4 cellular contexts compared by ENCODE assay signal in the genomic region with DNA sequence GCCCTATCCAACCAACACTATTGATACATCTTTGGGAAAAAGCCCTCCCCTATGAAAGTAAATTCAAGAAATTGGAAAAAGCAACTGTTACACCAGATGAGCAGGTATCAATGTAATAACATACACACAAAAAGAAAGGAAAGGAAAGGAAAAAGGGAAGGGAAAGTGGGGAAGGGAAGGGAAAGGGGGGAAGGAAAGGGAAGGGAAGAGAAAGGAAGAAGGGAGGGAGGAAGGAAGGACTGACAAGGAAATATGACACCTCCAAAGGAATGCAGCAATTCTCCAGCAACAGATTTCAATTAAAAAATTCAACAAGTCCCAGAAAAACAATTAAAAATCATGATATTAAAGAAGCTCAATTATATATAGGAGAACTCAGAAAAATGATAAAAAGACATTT.
TF ChIP-seq lines count a peak whose summit lies in the region.

No MANE protein-coding gene starts in this region.

TF ChIP-seq in HepG2, 621 proteins besides CTCF, POLR2A, EP300 and RAD21:
- no peak for TF ChIP-seq KLF13 (CRISPR knock-in tag; IDR thresholded peaks at IDR 0.05)
- TF ChIP-seq HNRNPK (IDR thresholded peaks at IDR 0.05; ENCODE audit: low read depth, low read length, poor library complexity, severe bottlenecking) = peak; percentile 71

TF ChIP-seq in GM23338, 12 proteins besides CTCF, POLR2A, EP300 and RAD21 (continues in another document):
- TF ChIP-seq NANOG (IDR thresholded peaks at IDR 0.05; ENCODE audit: borderline replicate concordance) (no peak), ZNF114 (CRISPR knock-in tag; IDR thresholded peaks at IDR 0.05) (no peak), EZH2 (IDR thresholded peaks at IDR 0.05; ENCODE audit: low read depth, unreplicated experiment) (no peak), EZH2phosphoT487 (IDR thresholded peaks at IDR 0.05; ENCODE audit: unreplicated experiment) (no peak), JUNB (IDR thresholded peaks at IDR 0.05; ENCODE audit: unreplicated experiment) (no peak)
- TF ChIP-seq, protein P1, sequence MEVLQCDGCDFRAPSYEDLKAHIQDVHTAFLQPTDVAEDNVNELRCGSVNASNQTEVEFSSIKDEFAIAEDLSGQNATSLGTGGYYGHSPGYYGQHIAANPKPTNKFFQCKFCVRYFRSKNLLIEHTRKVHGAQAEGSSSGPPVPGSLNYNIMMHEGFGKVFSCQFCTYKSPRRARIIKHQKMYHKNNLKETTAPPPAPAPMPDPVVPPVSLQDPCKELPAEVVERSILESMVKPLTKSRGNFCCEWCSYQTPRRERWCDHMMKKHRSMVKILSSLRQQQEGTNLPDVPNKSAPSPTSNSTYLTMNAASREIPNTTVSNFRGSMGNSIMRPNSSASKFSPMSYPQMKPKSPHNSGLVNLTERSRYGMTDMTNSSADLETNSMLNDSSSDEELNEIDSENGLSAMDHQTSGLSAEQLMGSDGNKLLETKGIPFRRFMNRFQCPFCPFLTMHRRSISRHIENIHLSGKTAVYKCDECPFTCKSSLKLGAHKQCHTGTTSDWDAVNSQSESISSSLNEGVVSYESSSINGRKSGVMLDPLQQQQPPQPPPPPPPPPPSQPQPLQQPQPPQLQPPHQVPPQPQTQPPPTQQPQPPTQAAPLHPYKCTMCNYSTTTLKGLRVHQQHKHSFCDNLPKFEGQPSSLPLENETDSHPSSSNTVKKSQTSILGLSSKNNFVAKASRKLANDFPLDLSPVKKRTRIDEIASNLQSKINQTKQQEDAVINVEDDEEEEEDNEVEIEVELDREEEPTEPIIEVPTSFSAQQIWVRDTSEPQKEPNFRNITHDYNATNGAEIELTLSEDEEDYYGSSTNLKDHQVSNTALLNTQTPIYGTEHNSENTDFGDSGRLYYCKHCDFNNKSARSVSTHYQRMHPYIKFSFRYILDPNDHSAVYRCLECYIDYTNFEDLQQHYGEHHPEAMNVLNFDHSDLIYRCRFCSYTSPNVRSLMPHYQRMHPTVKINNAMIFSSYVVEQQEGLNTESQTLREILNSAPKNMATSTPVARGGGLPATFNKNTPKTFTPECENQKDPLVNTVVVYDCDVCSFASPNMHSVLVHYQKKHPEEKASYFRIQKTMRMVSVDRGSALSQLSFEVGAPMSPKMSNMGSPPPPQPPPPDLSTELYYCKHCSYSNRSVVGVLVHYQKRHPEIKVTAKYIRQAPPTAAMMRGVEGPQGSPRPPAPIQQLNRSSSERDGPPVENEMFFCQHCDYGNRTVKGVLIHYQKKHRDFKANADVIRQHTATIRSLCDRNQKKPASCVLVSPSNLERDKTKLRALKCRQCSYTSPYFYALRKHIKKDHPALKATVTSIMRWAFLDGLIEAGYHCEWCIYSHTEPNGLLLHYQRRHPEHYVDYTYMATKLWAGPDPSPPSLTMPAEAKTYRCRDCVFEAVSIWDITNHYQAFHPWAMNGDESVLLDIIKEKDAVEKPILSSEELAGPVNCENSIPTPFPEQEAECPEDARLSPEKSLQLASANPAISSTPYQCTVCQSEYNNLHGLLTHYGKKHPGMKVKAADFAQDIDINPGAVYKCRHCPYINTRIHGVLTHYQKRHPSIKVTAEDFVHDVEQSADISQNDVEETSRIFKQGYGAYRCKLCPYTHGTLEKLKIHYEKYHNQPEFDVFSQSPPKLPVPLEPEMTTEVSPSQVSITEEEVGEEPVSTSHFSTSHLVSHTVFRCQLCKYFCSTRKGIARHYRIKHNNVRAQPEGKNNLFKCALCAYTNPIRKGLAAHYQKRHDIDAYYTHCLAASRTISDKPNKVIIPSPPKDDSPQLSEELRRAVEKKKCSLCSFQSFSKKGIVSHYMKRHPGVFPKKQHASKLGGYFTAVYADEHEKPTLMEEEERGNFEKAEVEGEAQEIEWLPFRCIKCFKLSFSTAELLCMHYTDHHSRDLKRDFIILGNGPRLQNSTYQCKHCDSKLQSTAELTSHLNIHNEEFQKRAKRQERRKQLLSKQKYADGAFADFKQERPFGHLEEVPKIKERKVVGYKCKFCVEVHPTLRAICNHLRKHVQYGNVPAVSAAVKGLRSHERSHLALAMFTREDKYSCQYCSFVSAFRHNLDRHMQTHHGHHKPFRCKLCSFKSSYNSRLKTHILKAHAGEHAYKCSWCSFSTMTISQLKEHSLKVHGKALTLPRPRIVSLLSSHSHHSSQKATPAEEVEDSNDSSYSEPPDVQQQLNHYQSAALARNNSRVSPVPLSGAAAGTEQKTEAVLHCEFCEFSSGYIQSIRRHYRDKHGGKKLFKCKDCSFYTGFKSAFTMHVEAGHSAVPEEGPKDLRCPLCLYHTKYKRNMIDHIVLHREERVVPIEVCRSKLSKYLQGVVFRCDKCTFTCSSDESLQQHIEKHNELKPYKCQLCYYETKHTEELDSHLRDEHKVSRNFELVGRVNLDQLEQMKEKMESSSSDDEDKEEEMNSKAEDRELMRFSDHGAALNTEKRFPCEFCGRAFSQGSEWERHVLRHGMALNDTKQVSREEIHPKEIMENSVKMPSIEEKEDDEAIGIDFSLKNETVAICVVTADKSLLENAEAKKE (CRISPR knock-in tag; IDR thresholded peaks at IDR 0.05) = no peak

TF ChIP-seq in HEK293, 187 proteins besides CTCF, POLR2A, EP300 and RAD21:
- TF ChIP-seq SETDB1 (IDR thresholded peaks at IDR 0.05; ENCODE audit: insufficient read length, low read length) = no peak
- peak; percentile 92 for TF ChIP-seq PRDM1 (tag by site-specific recombination; IDR thresholded peaks at IDR 0.05)
- no peak for TF ChIP-seq ZNF548 (tag by site-specific recombination; IDR thresholded peaks at IDR 0.05)

TF ChIP-seq in K562, 482 proteins besides CTCF, POLR2A, EP300 and RAD21:
- no peak for TF ChIP-seq ZSCAN32 (CRISPR knock-in tag; IDR thresholded peaks at IDR 0.05)
- TF ChIP-seq, protein P2, sequence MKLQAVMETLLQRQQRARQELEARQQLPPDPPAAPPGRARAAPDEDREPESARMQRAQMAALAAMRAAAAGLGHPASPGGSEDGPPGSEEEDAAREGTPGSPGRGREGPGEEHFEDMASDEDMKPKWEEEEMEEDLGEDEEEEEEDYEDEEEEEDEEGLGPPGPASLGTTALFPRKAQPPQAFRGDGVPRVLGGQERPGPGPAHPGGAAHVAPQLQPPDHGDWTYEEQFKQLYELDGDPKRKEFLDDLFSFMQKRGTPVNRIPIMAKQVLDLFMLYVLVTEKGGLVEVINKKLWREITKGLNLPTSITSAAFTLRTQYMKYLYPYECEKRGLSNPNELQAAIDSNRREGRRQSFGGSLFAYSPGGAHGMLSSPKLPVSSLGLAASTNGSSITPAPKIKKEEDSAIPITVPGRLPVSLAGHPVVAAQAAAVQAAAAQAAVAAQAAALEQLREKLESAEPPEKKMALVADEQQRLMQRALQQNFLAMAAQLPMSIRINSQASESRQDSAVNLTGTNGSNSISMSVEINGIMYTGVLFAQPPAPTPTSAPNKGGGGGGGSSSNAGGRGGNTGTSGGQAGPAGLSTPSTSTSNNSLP (IDR thresholded peaks at IDR 0.05; ENCODE audit: borderline replicate concordance, low read depth, low read length) = no peak
- peak; percentile 52 for TF ChIP-seq PCBP2 (IDR thresholded peaks at IDR 0.05; ENCODE audit: low read depth, low read length, poor library complexity, severe bottlenecking)
- TF ChIP-seq, protein P3, sequence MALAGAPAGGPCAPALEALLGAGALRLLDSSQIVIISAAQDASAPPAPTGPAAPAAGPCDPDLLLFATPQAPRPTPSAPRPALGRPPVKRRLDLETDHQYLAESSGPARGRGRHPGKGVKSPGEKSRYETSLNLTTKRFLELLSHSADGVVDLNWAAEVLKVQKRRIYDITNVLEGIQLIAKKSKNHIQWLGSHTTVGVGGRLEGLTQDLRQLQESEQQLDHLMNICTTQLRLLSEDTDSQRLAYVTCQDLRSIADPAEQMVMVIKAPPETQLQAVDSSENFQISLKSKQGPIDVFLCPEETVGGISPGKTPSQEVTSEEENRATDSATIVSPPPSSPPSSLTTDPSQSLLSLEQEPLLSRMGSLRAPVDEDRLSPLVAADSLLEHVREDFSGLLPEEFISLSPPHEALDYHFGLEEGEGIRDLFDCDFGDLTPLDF (CRISPR knock-in tag; IDR thresholded peaks at IDR 0.05) = no peak
